18 cellular contexts compared by ENCODE assay signal in the genomic region with DNA sequence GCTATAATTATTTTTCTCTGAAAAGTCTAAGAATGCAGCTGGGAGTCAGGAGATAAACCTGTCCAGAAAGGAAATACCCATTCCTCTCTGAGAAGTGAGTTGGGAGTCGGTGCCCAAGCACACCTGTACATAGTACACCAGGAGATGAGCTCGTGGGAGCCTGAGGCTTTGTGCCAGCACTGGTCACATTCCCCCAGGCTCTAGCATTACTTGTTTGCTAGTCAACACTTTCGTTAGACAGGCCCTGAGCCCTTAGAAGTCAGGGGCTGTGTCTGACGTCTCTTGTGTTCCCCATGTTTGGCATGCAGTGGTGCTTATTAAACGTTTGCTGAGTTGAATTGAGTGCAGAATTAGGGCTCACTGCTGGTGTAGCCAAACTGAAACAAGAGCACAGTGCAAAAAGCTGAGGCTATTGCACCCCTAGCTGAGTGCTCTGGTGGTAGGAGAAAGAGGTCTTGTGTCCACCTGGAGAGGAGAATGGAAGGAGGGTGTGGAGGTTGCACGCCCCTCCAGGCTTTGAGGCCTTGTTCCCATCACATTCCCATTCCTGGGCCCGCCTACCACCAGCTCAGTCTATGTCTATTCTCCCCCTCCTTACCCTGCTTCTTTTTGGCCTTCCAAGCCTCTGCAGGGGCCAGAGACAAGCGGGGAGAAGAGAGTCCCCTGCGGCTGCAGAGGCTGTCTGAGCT. TPM values are rescaled to one million over a fixed set of nuclear protein-coding genes. Genes with fewer than 3 reads are reported as not detected.
"Had no signal": no experiment of that assay in that cellular context is flagged by ENCODE, and none has a peak within 500 bp of the region (broad histone marks: within the 10 kb centered on the region; RNA-seq: fewer than 3 reads in every experiment).

No MANE protein-coding gene starts in this region.

- H3K9me3 ChIP-seq: esophagus squamous epithelium, suprapubic skin had no signal

- H3K36me3 Mint-ChIP-seq: activated naive CD4-positive, alpha-beta T cell treated with anti-CD3 and anti-CD28 coated beads, Interleukin-2, amount 50 U/mL, for 72 hours; immature natural killer cell had no signal

- H3K27ac ChIP-seq: cardiac muscle cell, suprapubic skin had no signal

- DNase-seq: activated CD4-positive, alpha-beta T cell treated with anti-CD3 and anti-CD28 coated beads, Interleukin-2, amount 50 U/mL, for 48 hours; activated effector memory CD4-positive, alpha-beta T cell treated with anti-CD3 and anti-CD28 coated beads, Interleukin-2, amount 50 U/mL, for 16 hours; activated T-cell treated with anti-CD3 and anti-CD28 coated beads, Interleukin-2, amount 50 U/mL, for 24 hours; esophagus squamous epithelium; immature natural killer cell; midbrain; small intestine; stimulated activated CD4-positive, alpha-beta T cell treated with anti-CD3 and anti-CD28 coated beads, Interleukin-4, amount 100 ng/mL, for 4 hours; stimulated activated naive CD8-positive, alpha-beta T cell treated with anti-CD3 and anti-CD28 coated beads, Interleukin-15, Interleukin-2, amounts not matched to agents 100 U/mL and 50 U/mL, for 24 hours; trophoblast cell had no signal

- H3K27ac Mint-ChIP-seq: activated naive CD4-positive, alpha-beta T cell treated with anti-CD3 and anti-CD28 coated beads, Interleukin-2, amount 50 U/mL, for 72 hours; activated T-cell treated with anti-CD3 and anti-CD28 coated beads, Interleukin-2, amount 50 U/mL, for 24 hours; immature natural killer cell; progenitor cell of endocrine pancreas had no signal

- H3K36me3 ChIP-seq: cardiac muscle cell, esophagus squamous epithelium, suprapubic skin had no signal

- H3K4me1 Mint-ChIP-seq: immature natural killer cell had no signal

- H3K4me3 Mint-ChIP-seq: activated T-cell treated with anti-CD3 and anti-CD28 coated beads, Interleukin-2, amount 50 U/mL, for 24 hours; immature natural killer cell had no signal

- ATAC-seq: activated CD4-positive, CD25-positive, alpha-beta regulatory T cell treated with anti-CD3 and anti-CD28 coated beads, Interleukin-2, amount 50 U/mL, for 24 hours; activated naive CD4-positive, alpha-beta T cell treated with anti-CD3 and anti-CD28 coated beads, Interleukin-2, amount 50 U/mL, for 72 hours; stimulated activated naive CD8-positive, alpha-beta T cell treated with anti-CD3 and anti-CD28 coated beads, Interleukin-15, Interleukin-2, amounts not matched to agents 100 U/mL and 50 U/mL, for 24 hours had no signal

- H3K9me3 Mint-ChIP-seq: activated naive CD4-positive, alpha-beta T cell treated with anti-CD3 and anti-CD28 coated beads, Interleukin-2, amount 50 U/mL, for 72 hours; activated T-cell treated with anti-CD3 and anti-CD28 coated beads, Interleukin-2, amount 50 U/mL, for 24 hours; immature natural killer cell had no signal

- H3K4me3 ChIP-seq: cardiac muscle cell, esophagus squamous epithelium, lung, suprapubic skin had no signal

- H3K27me3 ChIP-seq: suprapubic skin had no signal

RNA-seq across cellular contexts. Expression of a gene that starts 6.8 kb away (rescaled TPM):
- total RNA-seq: activated naive CD4-positive, alpha-beta T cell treated with anti-CD3 and anti-CD28 coated beads, Interleukin-2, amount 50 U/mL, for 72 hours; progenitor cell of endocrine pancreas; SK-MEL-5 had no signal

RNA-seq across cellular contexts. Expression of a gene that starts 28.2 kb away (rescaled TPM):
- total RNA-seq: activated naive CD4-positive, alpha-beta T cell treated with anti-CD3 and anti-CD28 coated beads, Interleukin-2, amount 50 U/mL, for 72 hours; cardiac muscle cell; esophagus squamous epithelium; lung; progenitor cell of endocrine pancreas; right cardiac atrium; SK-MEL-5; suprapubic skin had no signal

RNA-seq across cellular contexts. Expression of a gene that starts 45.0 kb away (rescaled TPM):
- total RNA-seq: activated naive CD4-positive, alpha-beta T cell treated with anti-CD3 and anti-CD28 coated beads, Interleukin-2, amount 50 U/mL, for 72 hours; esophagus squamous epithelium; lung; SK-MEL-5 had no signal
